Comparison of ENCODE assay signal across 7 cellular contexts in genomic region chr1:89843279-89844121, GRCh38. TPM values are rescaled to one million over a fixed set of nuclear protein-coding genes. Genes with fewer than 3 reads are reported as not detected.
DNase-seq lines count a peak whose midpoint lies in the region; ATAC-seq and TF ChIP-seq lines count a peak whose summit lies in the region.

No MANE protein-coding gene starts in this region.

- peak overlapping the region; percentile 66 for H3K27ac Mint-ChIP-seq in WTC11

- H3K27ac ChIP-seq in caudate nucleus (ENCODE audit: low read depth, low read length): peak overlapping the region; percentile 67

- POLR2A ChIA-PET in WTC11 (lab: Charles Lee): interaction anchor here (0.5 to 1.4 kb wide), 9 partner anchors 10 to 1601 kb away, joined by 3 to 10 read pairs (median 3); partner anchors contain the start of gene LRRC8D

- H3K27me3 Mint-ChIP-seq in WTC11 (ENCODE audit: low read depth): no peaks in the 10 kb centered on the region

- peak; percentile 74 for TF ChIP-seq POLR2A in GM18505 (IDR thresholded peaks at IDR 0.05; ENCODE audit: borderline replicate concordance, extremely low read depth, insufficient read depth, insufficient read length)

- DNase-seq in NCI-H2029 (lab: John Stamatoyannopoulos, UW): peak; percentile 67
- DNase-seq in WTC11 (ENCODE audit: low spot score): peak; percentile 71
- peak in 57 of 61 donors; percentile 24 to 84 (median 57) for DNase-seq in caudate nucleus (lab: John Stamatoyannopoulos, UW)
- peak; percentile 43 for DNase-seq in kidney glomerular epithelial cell (lab: John Stamatoyannopoulos, UW)
- DNase-seq in stimulated activated CD4-positive, alpha-beta T cell treated with anti-CD3 and anti-CD28 coated beads, Interleukin-1b, Interleukin-23, amount 100 ng/mL, for 4 hours (ENCODE audit: low read depth in 2 of 2): peak; percentile 72 to 75

- peak; percentile 91 for ATAC-seq in GM18505 (IDR thresholded peaks at IDR 0.05; ENCODE audit: unreplicated experiment)
- ATAC-seq in HG02763 (IDR thresholded peaks at IDR 0.05; ENCODE audit: unreplicated experiment): peak; percentile 88
- peak; percentile 84 for ATAC-seq in WTC11

- H3K9me3 Mint-ChIP-seq in WTC11: no peaks in the 10 kb centered on the region

- peak overlapping the region; percentile 85 for H3K4me3 Mint-ChIP-seq in WTC11

- H3K4me1 Mint-ChIP-seq in WTC11: peaks cover 50% of the 10 kb centered on the region

- H3K36me3 Mint-ChIP-seq in WTC11: peaks cover 26% of the 10 kb centered on the region

- TF ChIP-seq CTCF in WTC11 (IDR thresholded peaks at IDR 0.05): peak; percentile 67

- CTCF ChIA-PET in WTC11 (lab: Charles Lee): interaction anchor here (0.6 to 2.8 kb wide), 23 partner anchors 8 to 147 kb away, joined by 3 to 11 read pairs (median 5); partner anchors contain the start of gene LRRC8D

TF ChIP-seq in WTC11, 78 proteins besides CTCF, POLR2A, EP300 and RAD21 (continues in another document):
- TF ChIP-seq GRHL2 (CRISPR knock-in tag; IDR thresholded peaks at IDR 0.05; ENCODE audit: insufficient replicate concordance, severe bottlenecking) (no peak), TEAD4 (CRISPR knock-in tag; IDR thresholded peaks at IDR 0.05) (no peak), ARID4B (CRISPR knock-in tag; IDR thresholded peaks at IDR 0.05; ENCODE audit: borderline replicate concordance) (no peak), EMX1 (CRISPR knock-in tag; IDR thresholded peaks at IDR 0.05) (no peak), E2F1 (CRISPR knock-in tag; IDR thresholded peaks at IDR 0.05) (no peak), HMGA2 (CRISPR knock-in tag; IDR thresholded peaks at IDR 0.05) (no peak), KAT7 (CRISPR knock-in tag; IDR thresholded peaks at IDR 0.05; ENCODE audit: borderline replicate concordance) (peak; percentile 96; the same call in 1 of the 2 replicates), IRF1 (CRISPR knock-in tag; IDR thresholded peaks at IDR 0.05) (no peak), NFATC4 (CRISPR knock-in tag; IDR thresholded peaks at IDR 0.05) (no peak), USF2 (CRISPR knock-in tag; IDR thresholded peaks at IDR 0.05) (peak; percentile 23), TCF7 (CRISPR knock-in tag; IDR thresholded peaks at IDR 0.05; ENCODE audit: low read depth) (no peak), AFF4 (CRISPR knock-in tag; IDR thresholded peaks at IDR 0.05; ENCODE audit: borderline replicate concordance) (no peak), FOXJ3 (CRISPR knock-in tag; IDR thresholded peaks at IDR 0.05; ENCODE audit: borderline replicate concordance) (no peak), ZNF138 (CRISPR knock-in tag; conservative IDR thresholded peaks at IDR 0.05) (no peak), ZNF232 (CRISPR knock-in tag; IDR thresholded peaks at IDR 0.05) (0 out of 2 replicates have a peak, but pooled peaks have one; percentile 45), ZNF423 (CRISPR knock-in tag; IDR thresholded peaks at IDR 0.05) (peak; percentile 57), SMAD4 (CRISPR knock-in tag; IDR thresholded peaks at IDR 0.05) (no peak), ZNF416 (CRISPR knock-in tag; IDR thresholded peaks at IDR 0.05) (0 out of 2 replicates have a peak, but pooled peaks have one; percentile 37), ZBTB21 (CRISPR knock-in tag; IDR thresholded peaks at IDR 0.05; ENCODE audit: borderline replicate concordance) (no peak; the same call in 1 of the 2 replicates)

RNA-seq across cellular contexts. Expression of gene LRRC8D, which starts 22.7 kb away (rescaled TPM):
- total RNA-seq in WTC11 (2021): 42.6 to 45.4 TPM (median 42.8 TPM) in 3 replicates

Comparison
In these comparisons a context has a peak if more than half of its experiments do, and no peak if none do; other contexts are left out.
1. Peak in every context shown above with its lines: DNase-seq, ATAC-seq and H3K27ac ChIP-seq.